Comparison of ENCODE assay signal across 1 cellular context in the genomic region with DNA sequence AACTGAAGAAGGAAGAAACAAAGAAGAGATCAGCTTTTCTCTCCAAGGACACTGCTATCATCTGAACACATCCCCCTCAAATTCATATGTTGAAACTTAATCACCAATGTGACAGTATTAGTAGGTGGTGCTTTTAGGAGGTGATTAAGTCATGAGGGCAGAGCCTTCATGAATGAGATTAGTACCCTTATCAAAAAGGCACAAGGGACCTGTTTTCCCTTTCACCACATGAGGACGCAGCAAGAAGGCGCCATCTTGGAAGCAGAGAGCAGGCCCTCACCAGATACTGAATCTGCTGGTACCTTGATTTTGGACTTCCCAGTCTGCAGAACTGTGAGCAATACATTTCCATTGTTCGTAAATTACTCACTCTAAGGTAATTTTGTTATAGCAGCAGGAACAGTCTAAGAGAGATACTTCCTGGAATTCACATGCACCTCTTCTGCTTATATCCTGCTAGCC.
TF ChIP-seq lines count a peak whose summit lies in the region.

No MANE protein-coding gene starts in this region.

TF ChIP-seq in K562, 482 proteins besides CTCF, POLR2A, EP300 and RAD21 (continues in another document):
- TF ChIP-seq, protein P1, sequence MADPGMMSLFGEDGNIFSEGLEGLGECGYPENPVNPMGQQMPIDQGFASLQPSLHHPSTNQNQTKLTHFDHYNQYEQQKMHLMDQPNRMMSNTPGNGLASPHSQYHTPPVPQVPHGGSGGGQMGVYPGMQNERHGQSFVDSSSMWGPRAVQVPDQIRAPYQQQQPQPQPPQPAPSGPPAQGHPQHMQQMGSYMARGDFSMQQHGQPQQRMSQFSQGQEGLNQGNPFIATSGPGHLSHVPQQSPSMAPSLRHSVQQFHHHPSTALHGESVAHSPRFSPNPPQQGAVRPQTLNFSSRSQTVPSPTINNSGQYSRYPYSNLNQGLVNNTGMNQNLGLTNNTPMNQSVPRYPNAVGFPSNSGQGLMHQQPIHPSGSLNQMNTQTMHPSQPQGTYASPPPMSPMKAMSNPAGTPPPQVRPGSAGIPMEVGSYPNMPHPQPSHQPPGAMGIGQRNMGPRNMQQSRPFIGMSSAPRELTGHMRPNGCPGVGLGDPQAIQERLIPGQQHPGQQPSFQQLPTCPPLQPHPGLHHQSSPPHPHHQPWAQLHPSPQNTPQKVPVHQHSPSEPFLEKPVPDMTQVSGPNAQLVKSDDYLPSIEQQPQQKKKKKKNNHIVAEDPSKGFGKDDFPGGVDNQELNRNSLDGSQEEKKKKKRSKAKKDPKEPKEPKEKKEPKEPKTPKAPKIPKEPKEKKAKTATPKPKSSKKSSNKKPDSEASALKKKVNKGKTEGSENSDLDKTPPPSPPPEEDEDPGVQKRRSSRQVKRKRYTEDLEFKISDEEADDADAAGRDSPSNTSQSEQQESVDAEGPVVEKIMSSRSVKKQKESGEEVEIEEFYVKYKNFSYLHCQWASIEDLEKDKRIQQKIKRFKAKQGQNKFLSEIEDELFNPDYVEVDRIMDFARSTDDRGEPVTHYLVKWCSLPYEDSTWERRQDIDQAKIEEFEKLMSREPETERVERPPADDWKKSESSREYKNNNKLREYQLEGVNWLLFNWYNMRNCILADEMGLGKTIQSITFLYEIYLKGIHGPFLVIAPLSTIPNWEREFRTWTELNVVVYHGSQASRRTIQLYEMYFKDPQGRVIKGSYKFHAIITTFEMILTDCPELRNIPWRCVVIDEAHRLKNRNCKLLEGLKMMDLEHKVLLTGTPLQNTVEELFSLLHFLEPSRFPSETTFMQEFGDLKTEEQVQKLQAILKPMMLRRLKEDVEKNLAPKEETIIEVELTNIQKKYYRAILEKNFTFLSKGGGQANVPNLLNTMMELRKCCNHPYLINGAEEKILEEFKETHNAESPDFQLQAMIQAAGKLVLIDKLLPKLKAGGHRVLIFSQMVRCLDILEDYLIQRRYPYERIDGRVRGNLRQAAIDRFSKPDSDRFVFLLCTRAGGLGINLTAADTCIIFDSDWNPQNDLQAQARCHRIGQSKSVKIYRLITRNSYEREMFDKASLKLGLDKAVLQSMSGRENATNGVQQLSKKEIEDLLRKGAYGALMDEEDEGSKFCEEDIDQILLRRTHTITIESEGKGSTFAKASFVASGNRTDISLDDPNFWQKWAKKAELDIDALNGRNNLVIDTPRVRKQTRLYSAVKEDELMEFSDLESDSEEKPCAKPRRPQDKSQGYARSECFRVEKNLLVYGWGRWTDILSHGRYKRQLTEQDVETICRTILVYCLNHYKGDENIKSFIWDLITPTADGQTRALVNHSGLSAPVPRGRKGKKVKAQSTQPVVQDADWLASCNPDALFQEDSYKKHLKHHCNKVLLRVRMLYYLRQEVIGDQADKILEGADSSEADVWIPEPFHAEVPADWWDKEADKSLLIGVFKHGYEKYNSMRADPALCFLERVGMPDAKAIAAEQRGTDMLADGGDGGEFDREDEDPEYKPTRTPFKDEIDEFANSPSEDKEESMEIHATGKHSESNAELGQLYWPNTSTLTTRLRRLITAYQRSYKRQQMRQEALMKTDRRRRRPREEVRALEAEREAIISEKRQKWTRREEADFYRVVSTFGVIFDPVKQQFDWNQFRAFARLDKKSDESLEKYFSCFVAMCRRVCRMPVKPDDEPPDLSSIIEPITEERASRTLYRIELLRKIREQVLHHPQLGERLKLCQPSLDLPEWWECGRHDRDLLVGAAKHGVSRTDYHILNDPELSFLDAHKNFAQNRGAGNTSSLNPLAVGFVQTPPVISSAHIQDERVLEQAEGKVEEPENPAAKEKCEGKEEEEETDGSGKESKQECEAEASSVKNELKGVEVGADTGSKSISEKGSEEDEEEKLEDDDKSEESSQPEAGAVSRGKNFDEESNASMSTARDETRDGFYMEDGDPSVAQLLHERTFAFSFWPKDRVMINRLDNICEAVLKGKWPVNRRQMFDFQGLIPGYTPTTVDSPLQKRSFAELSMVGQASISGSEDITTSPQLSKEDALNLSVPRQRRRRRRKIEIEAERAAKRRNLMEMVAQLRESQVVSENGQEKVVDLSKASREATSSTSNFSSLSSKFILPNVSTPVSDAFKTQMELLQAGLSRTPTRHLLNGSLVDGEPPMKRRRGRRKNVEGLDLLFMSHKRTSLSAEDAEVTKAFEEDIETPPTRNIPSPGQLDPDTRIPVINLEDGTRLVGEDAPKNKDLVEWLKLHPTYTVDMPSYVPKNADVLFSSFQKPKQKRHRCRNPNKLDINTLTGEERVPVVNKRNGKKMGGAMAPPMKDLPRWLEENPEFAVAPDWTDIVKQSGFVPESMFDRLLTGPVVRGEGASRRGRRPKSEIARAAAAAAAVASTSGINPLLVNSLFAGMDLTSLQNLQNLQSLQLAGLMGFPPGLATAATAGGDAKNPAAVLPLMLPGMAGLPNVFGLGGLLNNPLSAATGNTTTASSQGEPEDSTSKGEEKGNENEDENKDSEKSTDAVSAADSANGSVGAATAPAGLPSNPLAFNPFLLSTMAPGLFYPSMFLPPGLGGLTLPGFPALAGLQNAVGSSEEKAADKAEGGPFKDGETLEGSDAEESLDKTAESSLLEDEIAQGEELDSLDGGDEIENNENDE (IDR thresholded peaks at IDR 0.05; ENCODE audit: low read depth, low read length) = no peak
- no peak for TF ChIP-seq PRMT5 (CRISPR knock-in tag; IDR thresholded peaks at IDR 0.05)
- TF ChIP-seq YY1 (IDR thresholded peaks at IDR 0.05; ENCODE audit: borderline replicate concordance in 1 of 3, control insufficient read depth in 1 of 3, extremely low read depth in 1 of 3, insufficient read depth in 3 of 3, insufficient read length in 1 of 3, insufficient replicate concordance in 2 of 3, low read depth in 1 of 3, low read length in 2 of 3) = peak; percentile 36 to 90 (median 51)
- TF ChIP-seq MYBL2 (IDR thresholded peaks at IDR 0.05; ENCODE audit: low read depth) = no peak
- TF ChIP-seq MYBL2 (CRISPR knock-in tag; IDR thresholded peaks at IDR 0.05; ENCODE audit: borderline replicate concordance) = no peak
- TF ChIP-seq PCBP2 (IDR thresholded peaks at IDR 0.05; ENCODE audit: low read depth, low read length, poor library complexity, severe bottlenecking) = no peak
- TF ChIP-seq ZNF764 (CRISPR knock-in tag; IDR thresholded peaks at IDR 0.05; ENCODE audit: low read depth) = no peak
- no peak for TF ChIP-seq XRCC5 (IDR thresholded peaks at IDR 0.05; ENCODE audit: low read depth, low read length)
- no peak for TF ChIP-seq ZFPM2 (CRISPR knock-in tag; IDR thresholded peaks at IDR 0.05)
- TF ChIP-seq ETS2 (tag; IDR thresholded peaks at IDR 0.05; ENCODE audit: borderline replicate concordance, poor library complexity, severe bottlenecking) = no peak
- TF ChIP-seq ZNF584 (CRISPR knock-in tag; IDR thresholded peaks at IDR 0.05; ENCODE audit: low read depth) = no peak
- TF ChIP-seq CBX2 (IDR thresholded peaks at IDR 0.05; ENCODE audit: insufficient read depth, low read length, poor library complexity, severe bottlenecking) = no peak
- TF ChIP-seq, protein P2, sequence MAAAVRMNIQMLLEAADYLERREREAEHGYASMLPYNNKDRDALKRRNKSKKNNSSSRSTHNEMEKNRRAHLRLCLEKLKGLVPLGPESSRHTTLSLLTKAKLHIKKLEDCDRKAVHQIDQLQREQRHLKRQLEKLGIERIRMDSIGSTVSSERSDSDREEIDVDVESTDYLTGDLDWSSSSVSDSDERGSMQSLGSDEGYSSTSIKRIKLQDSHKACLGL (CRISPR knock-in tag; IDR thresholded peaks at IDR 0.05; ENCODE audit: borderline replicate concordance, poor library complexity, severe bottlenecking) = no peak
- TF ChIP-seq TRIM24 (IDR thresholded peaks at IDR 0.05) = 0 out of 4 replicates have a peak, but pooled peaks of 1 of the 2 experiments have one; percentile 54
- no peak for TF ChIP-seq LCOR (CRISPR knock-in tag; IDR thresholded peaks at IDR 0.05)
- TF ChIP-seq, protein P3, sequence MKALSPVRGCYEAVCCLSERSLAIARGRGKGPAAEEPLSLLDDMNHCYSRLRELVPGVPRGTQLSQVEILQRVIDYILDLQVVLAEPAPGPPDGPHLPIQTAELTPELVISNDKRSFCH (CRISPR knock-in tag; IDR thresholded peaks at IDR 0.05) = no peak
- TF ChIP-seq, protein P3 (tag; IDR thresholded peaks at IDR 0.05) = peak; percentile 67; the same call in 1 of the 2 replicates
- TF ChIP-seq RFX7 (CRISPR knock-in tag; IDR thresholded peaks at IDR 0.05) = no peak
- TF ChIP-seq NFIX (CRISPR knock-in tag; IDR thresholded peaks at IDR 0.05; ENCODE audit: low read depth) = no peak
- TF ChIP-seq SMARCA5 (IDR thresholded peaks at IDR 0.05) = no peak
- peak; percentile 83; the same call in 1 of the 2 replicates for TF ChIP-seq NFRKB (IDR thresholded peaks at IDR 0.05; ENCODE audit: low read depth)
- no peak for TF ChIP-seq HNRNPK (IDR thresholded peaks at IDR 0.05; ENCODE audit: low read depth, low read length, poor library complexity, severe bottlenecking)
- TF ChIP-seq, protein P4, sequence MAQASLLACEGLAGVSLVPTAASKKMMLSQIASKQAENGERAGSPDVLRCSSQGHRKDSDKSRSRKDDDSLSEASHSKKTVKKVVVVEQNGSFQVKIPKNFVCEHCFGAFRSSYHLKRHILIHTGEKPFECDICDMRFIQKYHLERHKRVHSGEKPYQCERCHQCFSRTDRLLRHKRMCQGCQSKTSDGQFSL (CRISPR knock-in tag; IDR thresholded peaks at IDR 0.05) = no peak
- TF ChIP-seq, protein P4 (tag; IDR thresholded peaks at IDR 0.05) = no peak; a peak in 1 of 4 replicates
- TF ChIP-seq, protein P5, sequence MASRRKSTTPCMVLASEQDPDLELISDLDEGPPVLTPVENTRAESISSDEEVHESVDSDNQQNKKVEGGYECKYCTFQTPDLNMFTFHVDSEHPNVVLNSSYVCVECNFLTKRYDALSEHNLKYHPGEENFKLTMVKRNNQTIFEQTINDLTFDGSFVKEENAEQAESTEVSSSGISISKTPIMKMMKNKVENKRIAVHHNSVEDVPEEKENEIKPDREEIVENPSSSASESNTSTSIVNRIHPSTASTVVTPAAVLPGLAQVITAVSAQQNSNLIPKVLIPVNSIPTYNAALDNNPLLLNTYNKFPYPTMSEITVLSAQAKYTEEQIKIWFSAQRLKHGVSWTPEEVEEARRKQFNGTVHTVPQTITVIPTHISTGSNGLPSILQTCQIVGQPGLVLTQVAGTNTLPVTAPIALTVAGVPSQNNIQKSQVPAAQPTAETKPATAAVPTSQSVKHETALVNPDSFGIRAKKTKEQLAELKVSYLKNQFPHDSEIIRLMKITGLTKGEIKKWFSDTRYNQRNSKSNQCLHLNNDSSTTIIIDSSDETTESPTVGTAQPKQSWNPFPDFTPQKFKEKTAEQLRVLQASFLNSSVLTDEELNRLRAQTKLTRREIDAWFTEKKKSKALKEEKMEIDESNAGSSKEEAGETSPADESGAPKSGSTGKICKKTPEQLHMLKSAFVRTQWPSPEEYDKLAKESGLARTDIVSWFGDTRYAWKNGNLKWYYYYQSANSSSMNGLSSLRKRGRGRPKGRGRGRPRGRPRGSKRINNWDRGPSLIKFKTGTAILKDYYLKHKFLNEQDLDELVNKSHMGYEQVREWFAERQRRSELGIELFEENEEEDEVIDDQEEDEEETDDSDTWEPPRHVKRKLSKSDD (conservative IDR thresholded peaks at IDR 0.05; ENCODE audit: low read length) = no peak
- no peak for TF ChIP-seq CHD4 (IDR thresholded peaks at IDR 0.05; ENCODE audit: insufficient read depth, insufficient replicate concordance, low read depth, low read length, poor library complexity, severe bottlenecking)
- no peak for TF ChIP-seq NUFIP1 (IDR thresholded peaks at IDR 0.05; ENCODE audit: partially characterized antibody)
- 0 out of 2 replicates have a peak, but pooled peaks have one; percentile 14 for TF ChIP-seq DPF2 (IDR thresholded peaks at IDR 0.05)
- TF ChIP-seq ZFP30 (CRISPR knock-in tag; IDR thresholded peaks at IDR 0.05; ENCODE audit: borderline replicate concordance) = no peak
- TF ChIP-seq MAZ (CRISPR knock-in tag; conservative IDR thresholded peaks at IDR 0.05 in 1 of 2, IDR thresholded peaks at IDR 0.05 in 1 of 2) = no peak
- TF ChIP-seq ETV6 (IDR thresholded peaks at IDR 0.05; ENCODE audit: borderline replicate concordance in 1 of 2, low read depth in 2 of 2, low read length in 1 of 2) = no peak
- TF ChIP-seq ETV6 (CRISPR knock-in tag; IDR thresholded peaks at IDR 0.05; ENCODE audit: borderline replicate concordance) = no peak
- TF ChIP-seq TCF7 (IDR thresholded peaks at IDR 0.05; ENCODE audit: borderline replicate concordance) = no peak
- TF ChIP-seq, protein P6, sequence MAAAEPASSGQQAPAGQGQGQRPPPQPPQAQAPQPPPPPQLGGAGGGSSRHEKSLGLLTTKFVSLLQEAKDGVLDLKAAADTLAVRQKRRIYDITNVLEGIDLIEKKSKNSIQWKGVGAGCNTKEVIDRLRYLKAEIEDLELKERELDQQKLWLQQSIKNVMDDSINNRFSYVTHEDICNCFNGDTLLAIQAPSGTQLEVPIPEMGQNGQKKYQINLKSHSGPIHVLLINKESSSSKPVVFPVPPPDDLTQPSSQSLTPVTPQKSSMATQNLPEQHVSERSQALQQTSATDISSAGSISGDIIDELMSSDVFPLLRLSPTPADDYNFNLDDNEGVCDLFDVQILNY (CRISPR knock-in tag; IDR thresholded peaks at IDR 0.05) = no peak
- TF ChIP-seq KLF10 (CRISPR knock-in tag; IDR thresholded peaks at IDR 0.05) = no peak
- no peak for TF ChIP-seq GABPA (tag; conservative IDR thresholded peaks at IDR 0.05; ENCODE audit: low read depth)
- TF ChIP-seq FOXM1 (IDR thresholded peaks at IDR 0.05; ENCODE audit: low read depth) = no peak
- TF ChIP-seq FOXM1 (CRISPR knock-in tag; IDR thresholded peaks at IDR 0.05; ENCODE audit: low read depth) = no peak
- no peak for TF ChIP-seq NFE2 (IDR thresholded peaks at IDR 0.05; ENCODE audit: low read depth)
- TF ChIP-seq MIER1 (IDR thresholded peaks at IDR 0.05; ENCODE audit: low read depth) = no peak
- TF ChIP-seq, protein P7, sequence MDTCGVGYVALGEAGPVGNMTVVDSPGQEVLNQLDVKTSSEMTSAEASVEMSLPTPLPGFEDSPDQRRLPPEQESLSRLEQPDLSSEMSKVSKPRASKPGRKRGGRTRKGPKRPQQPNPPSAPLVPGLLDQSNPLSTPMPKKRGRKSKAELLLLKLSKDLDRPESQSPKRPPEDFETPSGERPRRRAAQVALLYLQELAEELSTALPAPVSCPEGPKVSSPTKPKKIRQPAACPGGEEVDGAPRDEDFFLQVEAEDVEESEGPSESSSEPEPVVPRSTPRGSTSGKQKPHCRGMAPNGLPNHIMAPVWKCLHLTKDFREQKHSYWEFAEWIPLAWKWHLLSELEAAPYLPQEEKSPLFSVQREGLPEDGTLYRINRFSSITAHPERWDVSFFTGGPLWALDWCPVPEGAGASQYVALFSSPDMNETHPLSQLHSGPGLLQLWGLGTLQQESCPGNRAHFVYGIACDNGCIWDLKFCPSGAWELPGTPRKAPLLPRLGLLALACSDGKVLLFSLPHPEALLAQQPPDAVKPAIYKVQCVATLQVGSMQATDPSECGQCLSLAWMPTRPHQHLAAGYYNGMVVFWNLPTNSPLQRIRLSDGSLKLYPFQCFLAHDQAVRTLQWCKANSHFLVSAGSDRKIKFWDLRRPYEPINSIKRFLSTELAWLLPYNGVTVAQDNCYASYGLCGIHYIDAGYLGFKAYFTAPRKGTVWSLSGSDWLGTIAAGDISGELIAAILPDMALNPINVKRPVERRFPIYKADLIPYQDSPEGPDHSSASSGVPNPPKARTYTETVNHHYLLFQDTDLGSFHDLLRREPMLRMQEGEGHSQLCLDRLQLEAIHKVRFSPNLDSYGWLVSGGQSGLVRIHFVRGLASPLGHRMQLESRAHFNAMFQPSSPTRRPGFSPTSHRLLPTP (IDR thresholded peaks at IDR 0.05; ENCODE audit: borderline replicate concordance, extremely low read depth, insufficient read length) = no peak
- TF ChIP-seq ZNF184 (CRISPR knock-in tag; IDR thresholded peaks at IDR 0.05) = no peak
- TF ChIP-seq TCFL5 (CRISPR knock-in tag; conservative IDR thresholded peaks at IDR 0.05) = no peak
